ENCODE assay signal across 1 cellular context in the genomic region with DNA sequence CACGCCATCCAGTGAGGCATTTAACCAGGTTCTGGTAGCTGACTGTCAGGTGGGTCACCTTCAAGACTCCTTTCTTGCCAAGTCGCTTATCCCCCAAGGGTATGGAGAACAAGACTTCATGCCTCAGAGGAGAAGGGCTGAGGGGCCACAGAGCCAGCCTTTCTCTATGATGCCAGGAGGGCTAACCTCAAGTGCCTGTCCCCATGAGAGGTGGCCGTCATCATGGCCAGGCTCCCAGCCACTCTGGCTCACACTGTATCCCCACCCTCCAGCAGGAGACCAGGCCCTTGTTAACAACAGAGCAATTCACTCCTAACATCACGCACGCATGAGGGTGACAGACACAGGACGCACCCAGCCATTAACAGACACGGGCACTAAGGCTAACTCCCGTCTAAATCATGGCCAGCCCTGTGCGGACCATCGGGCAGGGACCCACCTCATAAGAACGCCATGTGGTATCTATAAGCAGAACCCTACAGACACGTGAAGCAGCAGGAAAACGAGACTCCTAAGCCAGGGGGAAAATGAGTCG.
TF ChIP-seq lines count a peak whose summit lies in the region.

No MANE protein-coding gene starts in this region.

TF ChIP-seq in IMR-90, 13 proteins besides CTCF, POLR2A, EP300 and RAD21:
- no peak for TF ChIP-seq MAFK (IDR thresholded peaks at IDR 0.05; ENCODE audit: low read depth, low read length)
- TF ChIP-seq, protein P1, sequence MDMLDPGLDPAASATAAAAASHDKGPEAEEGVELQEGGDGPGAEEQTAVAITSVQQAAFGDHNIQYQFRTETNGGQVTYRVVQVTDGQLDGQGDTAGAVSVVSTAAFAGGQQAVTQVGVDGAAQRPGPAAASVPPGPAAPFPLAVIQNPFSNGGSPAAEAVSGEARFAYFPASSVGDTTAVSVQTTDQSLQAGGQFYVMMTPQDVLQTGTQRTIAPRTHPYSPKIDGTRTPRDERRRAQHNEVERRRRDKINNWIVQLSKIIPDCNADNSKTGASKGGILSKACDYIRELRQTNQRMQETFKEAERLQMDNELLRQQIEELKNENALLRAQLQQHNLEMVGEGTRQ (IDR thresholded peaks at IDR 0.05; ENCODE audit: low read depth, low read length) = no peak
- TF ChIP-seq RFX5 (IDR thresholded peaks at IDR 0.05; ENCODE audit: low read depth, low read length) = no peak
- no peak for TF ChIP-seq MXI1 (IDR thresholded peaks at IDR 0.05; ENCODE audit: borderline replicate concordance, low read depth, low read length)
- TF ChIP-seq CHD1 (IDR thresholded peaks at IDR 0.05; ENCODE audit: low read depth, low read length) = no peak
- no peak for TF ChIP-seq FOS (IDR thresholded peaks at IDR 0.05; ENCODE audit: low read depth, low read length)
- TF ChIP-seq MAZ (IDR thresholded peaks at IDR 0.05; ENCODE audit: borderline replicate concordance, low read depth, low read length) = no peak
- no peak for TF ChIP-seq NFE2L2 (IDR thresholded peaks at IDR 0.05; ENCODE audit: low read depth, low read length)
- no peak for TF ChIP-seq RCOR1 (IDR thresholded peaks at IDR 0.05; ENCODE audit: insufficient replicate concordance, low read length)
- TF ChIP-seq, protein P2, sequence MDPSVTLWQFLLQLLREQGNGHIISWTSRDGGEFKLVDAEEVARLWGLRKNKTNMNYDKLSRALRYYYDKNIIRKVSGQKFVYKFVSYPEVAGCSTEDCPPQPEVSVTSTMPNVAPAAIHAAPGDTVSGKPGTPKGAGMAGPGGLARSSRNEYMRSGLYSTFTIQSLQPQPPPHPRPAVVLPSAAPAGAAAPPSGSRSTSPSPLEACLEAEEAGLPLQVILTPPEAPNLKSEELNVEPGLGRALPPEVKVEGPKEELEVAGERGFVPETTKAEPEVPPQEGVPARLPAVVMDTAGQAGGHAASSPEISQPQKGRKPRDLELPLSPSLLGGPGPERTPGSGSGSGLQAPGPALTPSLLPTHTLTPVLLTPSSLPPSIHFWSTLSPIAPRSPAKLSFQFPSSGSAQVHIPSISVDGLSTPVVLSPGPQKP (IDR thresholded peaks at IDR 0.05; ENCODE audit: borderline replicate concordance, low read depth, low read length) = no peak
- no peak for TF ChIP-seq CEBPB (IDR thresholded peaks at IDR 0.05; ENCODE audit: low read depth, low read length)
- no peak for TF ChIP-seq BHLHE40 (IDR thresholded peaks at IDR 0.05; ENCODE audit: low read depth, low read length)
